Comparison of ENCODE assay signal across 8 cellular contexts in the genomic region with DNA sequence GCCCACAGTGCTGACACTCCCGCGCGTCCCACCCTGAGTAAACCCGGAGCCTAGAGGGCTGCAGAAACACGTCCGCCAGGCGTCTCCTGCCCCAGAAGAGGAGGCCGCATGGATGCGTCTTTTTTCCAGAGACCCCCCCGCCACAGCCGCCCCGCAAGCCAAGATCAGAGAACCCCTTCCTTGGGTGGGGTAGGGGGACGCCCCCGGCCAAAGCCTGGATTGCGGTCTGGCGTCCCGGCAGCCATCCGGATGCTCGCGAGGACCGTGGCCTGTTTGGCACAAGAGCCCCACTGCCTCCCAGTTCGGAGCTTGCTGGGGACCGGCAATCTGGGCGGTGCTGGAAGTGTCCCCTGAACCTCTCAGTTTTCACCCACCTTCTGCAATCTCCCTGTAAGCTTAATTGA. TPM values are rescaled to one million over a fixed set of nuclear protein-coding genes. Genes with fewer than 3 reads are reported as not detected.
DNase-seq lines count a peak whose midpoint lies in the region; ATAC-seq and TF ChIP-seq lines count a peak whose summit lies in the region.

No MANE protein-coding gene starts in this region.

- H3K27ac ChIP-seq in heart left ventricle = peak overlapping the region in 9 of 12 donors; percentile 7 to 82 (median 64)

- H3K4me3 ChIP-seq in BJ (ENCODE audit: low read depth, low read length) (peak overlapping the region; percentile 53), heart left ventricle (peak overlapping the region; percentile 34 to 73 (median 60))

- DNase-seq in BJ (ENCODE audit: low read depth) = no peak
- no peak for DNase-seq in activated CD4-positive, alpha-beta memory T cell treated with anti-CD3 and anti-CD28 coated beads, Interleukin-2, amount 10 ng/mL, durations not matched to agents 7 days and 5 days
- DNase-seq in heart left ventricle = peak in 4 of 5 donors; percentile 11 to 72 (median 22)
- no peak for DNase-seq in osteocyte (ENCODE audit: extremely low spot score, unreplicated experiment)
- DNase-seq in NCI-H2196 (lab: John Stamatoyannopoulos, UW; ENCODE audit: unreplicated experiment) = no peak
- DNase-seq in RKO (ENCODE audit: low spot score) = no peak

- H3K4me1 ChIP-seq in heart left ventricle = peaks cover 0 to 25% (median 6%) of the 10 kb centered on the region in 12 donors

- no peaks in the 10 kb centered on the region for H3K9me3 ChIP-seq in heart left ventricle

- TF ChIP-seq CTCF in BJ (IDR thresholded peaks at IDR 0.05; ENCODE audit: insufficient read depth, low read depth, low read length) (peak; percentile 40), heart left ventricle (IDR thresholded peaks at IDR 0.05) (no peak), osteocyte (IDR thresholded peaks at IDR 0.05) (no peak)

- WGBS in heart left ventricle, 4 donors = 26 to 38% (median 32%) methylated on average over 20 to 24 of the region's 24 CpGs

- CTCF ChIA-PET in BJ (lab: Yijun Ruan, JAX) = no interaction called here
- CTCF ChIA-PET in activated CD4-positive, alpha-beta memory T cell treated with anti-CD3 and anti-CD28 coated beads, Interleukin-2, amount 10 ng/mL, durations not matched to agents 7 days and 5 days (lab: Charles Lee) = no interaction called here

- peak in 3 of 4 donors; percentile 21 to 41 (median 38) for ATAC-seq in heart left ventricle
- no peak for ATAC-seq in HG03565 (IDR thresholded peaks at IDR 0.05; ENCODE audit: unreplicated experiment)
- ATAC-seq in HG03354 (IDR thresholded peaks at IDR 0.05; ENCODE audit: poor library complexity, severe bottlenecking, unreplicated experiment) = no peak

- peaks cover 9% of the 10 kb centered on the region for H3K4me1 Mint-ChIP-seq in activated CD4-positive, alpha-beta memory T cell treated with anti-CD3 and anti-CD28 coated beads, Interleukin-2, amount 10 ng/mL, durations not matched to agents 7 days and 5 days
- peaks cover 8% of the 10 kb centered on the region for H3K4me1 Mint-ChIP-seq in osteocyte (ENCODE audit: unreplicated experiment)

- H3K4me3 Mint-ChIP-seq in activated CD4-positive, alpha-beta memory T cell treated with anti-CD3 and anti-CD28 coated beads, Interleukin-2, amount 10 ng/mL, durations not matched to agents 7 days and 5 days = peak overlapping the region; percentile 25
- H3K4me3 Mint-ChIP-seq in osteocyte (ENCODE audit: unreplicated experiment) = peak overlapping the region; percentile 78

- POLR2A ChIA-PET in BJ (lab: Charles Lee) = no interaction called here
- POLR2A ChIA-PET in activated CD4-positive, alpha-beta memory T cell treated with anti-CD3 and anti-CD28 coated beads, Interleukin-2, amount 10 ng/mL, durations not matched to agents 7 days and 5 days (lab: Charles Lee) = no interaction called here

- no peak overlapping the region for H3K27ac Mint-ChIP-seq in activated CD4-positive, alpha-beta memory T cell treated with anti-CD3 and anti-CD28 coated beads, Interleukin-2, amount 10 ng/mL, durations not matched to agents 7 days and 5 days
- no peak overlapping the region for H3K27ac Mint-ChIP-seq in osteocyte (ENCODE audit: unreplicated experiment)

- H3K27me3 Mint-ChIP-seq in activated CD4-positive, alpha-beta memory T cell treated with anti-CD3 and anti-CD28 coated beads, Interleukin-2, amount 10 ng/mL, durations not matched to agents 7 days and 5 days = peaks cover 55% of the 10 kb centered on the region
- H3K27me3 Mint-ChIP-seq in osteocyte (ENCODE audit: unreplicated experiment) = peaks cover 76% of the 10 kb centered on the region

- intact Hi-C loops in heart left ventricle (cut with DNase I) = no loop called here

- H3K9me3 Mint-ChIP-seq in activated CD4-positive, alpha-beta memory T cell treated with anti-CD3 and anti-CD28 coated beads, Interleukin-2, amount 10 ng/mL, durations not matched to agents 7 days and 5 days = no peaks in the 10 kb centered on the region
- no peaks in the 10 kb centered on the region for H3K9me3 Mint-ChIP-seq in osteocyte (ENCODE audit: unreplicated experiment)

- no peaks in the 10 kb centered on the region for H3K36me3 Mint-ChIP-seq in activated CD4-positive, alpha-beta memory T cell treated with anti-CD3 and anti-CD28 coated beads, Interleukin-2, amount 10 ng/mL, durations not matched to agents 7 days and 5 days (ENCODE audit: low read depth)
- H3K36me3 Mint-ChIP-seq in osteocyte (ENCODE audit: unreplicated experiment) = no peaks in the 10 kb centered on the region

- no peak for TF ChIP-seq POLR2A in heart left ventricle (IDR thresholded peaks at IDR 0.05)

- H3K27me3 ChIP-seq in BJ (ENCODE audit: control insufficient read depth, insufficient read depth, low read length) (peaks cover 1% of the 10 kb centered on the region; the same call in 1 of the 2 replicates), heart left ventricle (peaks cover 0 to 57% (median 19%) of the 10 kb centered on the region in 9 donors)

- H3K36me3 ChIP-seq in BJ (ENCODE audit: control insufficient read depth, insufficient read depth, low read length) (no peaks in the 10 kb centered on the region; the same call in 1 of the 2 replicates), heart left ventricle (peaks cover 0 to 6% (median 0%) of the 10 kb centered on the region in 9 donors)

RNA-seq across cellular contexts. Expression of gene FAM162B, which starts 1.0 kb away (rescaled TPM):
- polyA plus RNA-seq in BJ (2011; rRNA removed) = 6.4 and 9.9 TPM in 2 replicates
- 2.0 and 2.9 TPM in 2 replicates for polyA minus RNA-seq in BJ (2011; rRNA and poly(A)+ RNA removed)
- not detected for total RNA-seq in activated CD4-positive, alpha-beta memory T cell treated with anti-CD3 and anti-CD28 coated beads, Interleukin-2, amount 10 ng/mL, durations not matched to agents 7 days and 5 days
- total RNA-seq in heart left ventricle = 1 to 10 TPM; 2.7 to 8.9 (median 3.4) TPM
- 1 to 10 TPM; 3.7 to 4.5 TPM for polyA plus RNA-seq in heart left ventricle
- total RNA-seq in osteocyte = not detected in 2 replicates

Comparison
In these comparisons a context has a peak if more than half of its experiments do, and no peak if none do; other contexts are left out.
1. DNase-seq: peak in heart left ventricle (4 of 5); none in BJ (single experiment), activated CD4-positive, alpha-beta memory T cell treated with anti-CD3 and anti-CD28 coated beads, Interleukin-2, amount 10 ng/mL, durations not matched to agents 7 days and 5 days (single experiment), osteocyte (single experiment), NCI-H2196 (single experiment) and RKO (single experiment).
2. ATAC-seq: peak in heart left ventricle (3 of 4); none in HG03565 (single experiment) and HG03354 (single experiment).